16 cellular contexts compared by ENCODE assay signal in the genomic region with DNA sequence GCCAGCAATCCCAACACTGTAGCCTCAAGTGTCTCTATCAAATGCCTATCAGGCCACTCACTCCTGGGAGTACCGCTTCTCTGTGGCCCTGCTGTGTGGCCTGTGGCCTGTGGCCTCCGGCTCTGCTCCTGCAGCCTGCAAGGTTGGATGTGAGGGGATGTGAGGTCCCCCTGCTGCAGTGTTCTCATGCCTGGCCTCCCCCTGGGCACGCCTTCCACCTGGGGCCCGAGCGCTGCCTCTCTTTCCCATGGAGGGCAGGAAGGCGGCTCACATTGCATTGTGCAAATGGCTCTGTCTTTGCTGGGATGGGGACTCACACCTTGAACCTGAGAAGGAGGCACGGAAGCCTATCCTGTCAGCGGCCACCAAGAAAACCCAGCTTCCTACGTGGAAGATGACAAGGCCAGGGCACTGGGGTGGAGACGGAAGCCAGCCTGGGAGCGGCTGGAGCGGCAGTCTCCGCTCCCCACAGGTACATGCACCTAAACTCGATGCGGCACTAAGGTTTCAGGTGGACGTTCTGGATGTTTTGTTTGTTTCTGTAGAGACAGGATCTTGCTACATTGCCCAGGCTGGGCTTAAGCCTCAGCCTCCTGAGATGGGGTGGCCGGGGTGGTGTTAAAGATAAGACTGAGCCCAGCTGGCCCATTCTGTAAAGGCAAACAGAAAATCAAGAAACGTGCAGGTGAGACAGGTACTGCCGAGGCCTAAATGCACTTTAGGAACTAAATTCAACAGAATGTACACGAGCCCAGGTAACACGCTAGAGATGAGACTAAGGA.
DNase-seq lines count a peak whose midpoint lies in the region; ATAC-seq and TF ChIP-seq lines count a peak whose summit lies in the region.
"Had no signal": no experiment of that assay in that cellular context is flagged by ENCODE, and none has a peak within 500 bp of the region (broad histone marks: within the 10 kb centered on the region; RNA-seq: fewer than 3 reads in every experiment).

No MANE protein-coding gene starts in this region.

- intact Hi-C loops in activated CD8-positive, alpha-beta T cell treated with anti-CD3 and anti-CD28 coated beads for 36 hours (cut with micrococcal nuclease), result no loop called here
- intact Hi-C loops in testis (cut with DNase I; ENCODE audit: low total_unique reads) (no loop called here), Right ventricle myocardium inferior (cut with DNase I) (no loop called here)

- H3K27ac ChIP-seq in testis (no peak overlapping the region), hepatocyte (no peak overlapping the region)
- H3K27ac ChIP-seq: SJCRH30 had no signal

- H4K20me1 ChIP-seq in hepatocyte (ENCODE audit: insufficient read depth, poor library complexity, severe bottlenecking), result peaks cover 4% of the 10 kb centered on the region

- POLR2A ChIA-PET in activated CD8-positive, alpha-beta T cell treated with anti-CD3 and anti-CD28 coated beads for 36 hours (lab: Charles Lee), result interaction anchor here (0.8 to 1.1 kb wide), 2 partner anchors 11 to 24 kb away, joined by 3 to 4 read pairs; no protein-coding TSS in a partner anchor

- no peak overlapping the region for H3K4me3 ChIP-seq in testis
- H3K4me3 ChIP-seq in hepatocyte, result no peak overlapping the region
- H3K4me3 ChIP-seq: dorsolateral prefrontal cortex, SJCRH30 had no signal

- no peaks in the 10 kb centered on the region for H3K27me3 ChIP-seq in testis
- H3K27me3 ChIP-seq in hepatocyte, result no peaks in the 10 kb centered on the region
- H3K27me3 ChIP-seq: dorsolateral prefrontal cortex, SJCRH30 had no signal

- H3K9me3 ChIP-seq in testis (no peaks in the 10 kb centered on the region), hepatocyte (ENCODE audit: low read depth) (no peaks in the 10 kb centered on the region)
- H3K9me3 ChIP-seq: SJCRH30 had no signal

- no peak for DNase-seq in activated naive CD4-positive, alpha-beta T cell (lab: John Stamatoyannopoulos, UW)
- DNase-seq in activated CD8-positive, alpha-beta T cell treated with anti-CD3 and anti-CD28 coated beads for 36 hours, result no peak
- DNase-seq in left lobe of liver (ENCODE audit: low spot score), result peak; percentile 41
- peak; percentile 10 for DNase-seq in testis
- no peak for DNase-seq in hepatocyte (ENCODE audit: low spot score)
- DNase-seq in Right ventricle myocardium inferior (ENCODE audit: missing footprints), result no peak
- DNase-seq: activated T-cell treated with anti-CD3 and anti-CD28 coated beads for 4 hours, KBM-7, NCI-H1105 treated with DMSO at 0.1 percent for 48 hours, NCI-H2227 treated with DMSO at 0.1 percent for 48 hours, nephron progenitor cell, SJCRH30 had no signal

- CTCF ChIA-PET in activated CD8-positive, alpha-beta T cell treated with anti-CD3 and anti-CD28 coated beads for 36 hours (lab: Charles Lee), result interaction anchor here (1.1 to 1.5 kb wide), 2 partner anchors 13 to 136 kb away, joined by 3 to 4 read pairs; no protein-coding TSS in a partner anchor

- H3K36me3 Mint-ChIP-seq in activated naive CD4-positive, alpha-beta T cell treated with anti-CD3 and anti-CD28 coated beads, Interleukin-2, amount 50 U/mL, for 24 hours, result peaks cover 4% of the 10 kb centered on the region
- peaks cover 5% of the 10 kb centered on the region for H3K36me3 Mint-ChIP-seq in activated CD8-positive, alpha-beta T cell treated with anti-CD3 and anti-CD28 coated beads for 36 hours (ENCODE audit: low read depth)

- TF ChIP-seq CTCF in activated CD8-positive, alpha-beta T cell treated with anti-CD3 and anti-CD28 coated beads for 36 hours (IDR thresholded peaks at IDR 0.05), result no peak
- no peak for TF ChIP-seq CTCF in testis (IDR thresholded peaks at IDR 0.05)
- no peak for TF ChIP-seq CTCF in hepatocyte (IDR thresholded peaks at IDR 0.05; ENCODE audit: poor library complexity)

- H3K36me3 ChIP-seq in testis (ENCODE audit: low read depth, missing control alignments) (no peaks in the 10 kb centered on the region), hepatocyte (replicated peaks; ENCODE audit: insufficient read depth, low read depth) (no peaks in the 10 kb centered on the region)
- H3K36me3 ChIP-seq: SJCRH30 had no signal

- no peaks in the 10 kb centered on the region for H3K27me3 Mint-ChIP-seq in activated naive CD4-positive, alpha-beta T cell treated with anti-CD3 and anti-CD28 coated beads, Interleukin-2, amount 50 U/mL, for 24 hours
- no peaks in the 10 kb centered on the region for H3K27me3 Mint-ChIP-seq in activated CD8-positive, alpha-beta T cell treated with anti-CD3 and anti-CD28 coated beads for 36 hours

- H3K4me1 ChIP-seq in testis (peaks cover 25% of the 10 kb centered on the region), hepatocyte (ENCODE audit: insufficient read depth) (peaks cover 27% of the 10 kb centered on the region)

- H3K79me2 ChIP-seq in hepatocyte, result peaks cover 92% of the 10 kb centered on the region

- H2AFZ ChIP-seq in hepatocyte, result no peak overlapping the region

- H3K9me3 Mint-ChIP-seq in activated naive CD4-positive, alpha-beta T cell treated with anti-CD3 and anti-CD28 coated beads, Interleukin-2, amount 50 U/mL, for 24 hours, result no peaks in the 10 kb centered on the region
- peaks cover 10% of the 10 kb centered on the region for H3K9me3 Mint-ChIP-seq in activated CD8-positive, alpha-beta T cell treated with anti-CD3 and anti-CD28 coated beads for 36 hours

- no peak for TF ChIP-seq POLR2A in testis (IDR thresholded peaks at IDR 0.05)

- 93 to 97% methylated on average over 17 to 21 of the region's 21 CpGs for WGBS in testis, 2 donors
- WGBS in hepatocyte (ENCODE audit: low lambda C conversion rate, missing lambda C conversion rate), result 95% methylated on average over 21 of the region's 21 CpGs

- no peaks in the 10 kb centered on the region for H3K9me2 ChIP-seq in hepatocyte (replicated peaks; ENCODE audit: insufficient read depth)

- H3K4me3 Mint-ChIP-seq in activated naive CD4-positive, alpha-beta T cell treated with anti-CD3 and anti-CD28 coated beads, Interleukin-2, amount 50 U/mL, for 24 hours, result peak overlapping the region; percentile 75
- H3K4me3 Mint-ChIP-seq in activated CD8-positive, alpha-beta T cell treated with anti-CD3 and anti-CD28 coated beads for 36 hours, result no peak overlapping the region
- H3K4me3 Mint-ChIP-seq: nephron progenitor cell; stimulated activated memory B cell treated with anti-CD40 and anti-IgM and Interleukin-4, amounts not matched to agents 10 μg/mL and 1 μg/mL and 100 μg/mL, for 72 hours had no signal

- peak overlapping the region; percentile 37 for H3K27ac Mint-ChIP-seq in activated naive CD4-positive, alpha-beta T cell treated with anti-CD3 and anti-CD28 coated beads, Interleukin-2, amount 50 U/mL, for 24 hours
- H3K27ac Mint-ChIP-seq in activated CD8-positive, alpha-beta T cell treated with anti-CD3 and anti-CD28 coated beads for 36 hours, result peak overlapping the region; percentile 91

- ATAC-seq in activated CD8-positive, alpha-beta T cell treated with anti-CD3 and anti-CD28 coated beads for 36 hours, result no peak
- no peak for ATAC-seq in left lobe of liver
- ATAC-seq in HG02870 (IDR thresholded peaks at IDR 0.05; ENCODE audit: unreplicated experiment), result no peak
- ATAC-seq in Right ventricle myocardium inferior, result no peak
- ATAC-seq: stimulated activated memory B cell treated with anti-CD40 and anti-IgM and Interleukin-4, amounts not matched to agents 10 μg/mL and 1 μg/mL and 100 μg/mL, for 72 hours had no signal

- H3K4me2 ChIP-seq in hepatocyte, result no peak overlapping the region

- peaks cover 88% of the 10 kb centered on the region for H3K4me1 Mint-ChIP-seq in activated naive CD4-positive, alpha-beta T cell treated with anti-CD3 and anti-CD28 coated beads, Interleukin-2, amount 50 U/mL, for 24 hours
- peaks cover 81% of the 10 kb centered on the region for H3K4me1 Mint-ChIP-seq in activated CD8-positive, alpha-beta T cell treated with anti-CD3 and anti-CD28 coated beads for 36 hours (ENCODE audit: low read depth)

Comparison
In these comparisons a context has a peak if more than half of its experiments do, and no peak if none do; other contexts are left out.
1. DNase-seq: peak in left lobe of liver (single experiment) and testis (single experiment); none in activated naive CD4-positive, alpha-beta T cell (0 of 4), activated CD8-positive, alpha-beta T cell treated with anti-CD3 and anti-CD28 coated beads for 36 hours (single experiment), hepatocyte (single experiment) and Right ventricle myocardium inferior (single experiment).